9 cellular contexts compared by ENCODE assay signal in genomic region chr20:50335105-50335504, GRCh38.
DNase-seq lines count a peak whose midpoint lies in the region; FAIRE-seq and TF ChIP-seq lines count a peak whose summit lies in the region.
"Had no signal": no experiment of that assay in that cellular context is flagged by ENCODE, and none has a peak within 500 bp of the region (broad histone marks: within the 10 kb centered on the region; RNA-seq: fewer than 3 reads in every experiment).

No MANE protein-coding gene starts in this region.

- intact Hi-C loops in prostate gland (cut with DNase I) (no loop called here), tibial artery (cut with DNase I; ENCODE audit: low total_unique reads) (no loop called here)

- H3K36me3 ChIP-seq in prostate gland (no peaks in the 10 kb centered on the region), tibial artery (no peaks in the 10 kb centered on the region)
- H3K36me3 ChIP-seq: lower lobe of right lung had no signal

- peak; percentile 50 for FAIRE-seq in H54 (lab: Jason Lieb, UNC)

- H3K4me1 ChIP-seq in prostate gland (replicated peaks) (no peaks in the 10 kb centered on the region), tibial artery (peaks cover 0 to 32% (median 7%) of the 10 kb centered on the region in 4 donors)

- TF ChIP-seq POLR2A in H54 (IDR thresholded peaks at IDR 0.05; ENCODE audit: low read depth, low read length): no peak
- TF ChIP-seq POLR2A in prostate gland (IDR thresholded peaks at IDR 0.05): peak; percentile 38

- DNase-seq in AG08395 (ENCODE audit: low spot score) (peak; percentile 32), H54 (ENCODE audit: insufficient read length, low spot score) (peak; percentile 58), NCI-H82 (lab: John Stamatoyannopoulos, UW) (peak; percentile 97), cardiac fibroblast (ENCODE audit: low read depth in 2 of 2) (peak; percentile 25 to 42), prostate gland (ENCODE audit: low spot score) (no peak), tibial artery (no peak), D341Med (ENCODE audit: low spot score) (no peak)
- no peak for DNase-seq in activated effector memory CD4-positive, alpha-beta T cell treated with Interleukin-2 at 50 U/mL for 16 hours
- DNase-seq: lower lobe of right lung had no signal

- TF ChIP-seq CTCF in cardiac fibroblast (IDR thresholded peaks at IDR 0.05; ENCODE audit: low read depth, low read length) (no peak), prostate gland (IDR thresholded peaks at IDR 0.05) (no peak), tibial artery (IDR thresholded peaks at IDR 0.05) (no peak)

- H3K27ac ChIP-seq in prostate gland (no peak overlapping the region), tibial artery (no peak overlapping the region)
- H3K27ac ChIP-seq: lower lobe of right lung had no signal

- H3K9me3 ChIP-seq in prostate gland: no peaks in the 10 kb centered on the region
- no peaks in the 10 kb centered on the region for H3K9me3 ChIP-seq in tibial artery
- H3K9me3 ChIP-seq: lower lobe of right lung had no signal

- H3K4me3 ChIP-seq in cardiac fibroblast (replicated peaks in 1 of 2; ENCODE audit: low read depth in 2 of 2, low read length in 2 of 2): no peak overlapping the region
- H3K4me3 ChIP-seq in prostate gland: no peak overlapping the region
- no peak overlapping the region for H3K4me3 ChIP-seq in tibial artery
- H3K4me3 ChIP-seq: lower lobe of right lung had no signal

- H3K27me3 ChIP-seq in prostate gland (replicated peaks; ENCODE audit: insufficient read depth): no peaks in the 10 kb centered on the region
- H3K27me3 ChIP-seq in tibial artery: no peaks in the 10 kb centered on the region

- 49% methylated on average over 2 of the region's 2 CpGs for WGBS in prostate gland

Comparison
In these comparisons a context has a peak if more than half of its experiments do, and no peak if none do; other contexts are left out.
1. DNase-seq: peak in AG08395 (single experiment), H54 (single experiment), NCI-H82 (single experiment) and cardiac fibroblast (2 of 2); none in prostate gland (single experiment), activated effector memory CD4-positive, alpha-beta T cell treated with Interleukin-2 at 50 U/mL for 16 hours (single experiment), tibial artery (0 of 2) and D341Med (single experiment).